1 cellular context compared by ENCODE assay signal in genomic region chr5:133387091-133387490, GRCh38.
TF ChIP-seq lines count a peak whose summit lies in the region.

No MANE protein-coding gene starts in this region.

TF ChIP-seq in HepG2, 621 proteins besides CTCF, POLR2A, EP300 and RAD21 (continued from another document):
- TF ChIP-seq ZNF639 (CRISPR knock-in tag; conservative IDR thresholded peaks at IDR 0.05) (no peak), GABPB1 (CRISPR knock-in tag; IDR thresholded peaks at IDR 0.05) (no peak), ZNF883 (CRISPR knock-in tag; IDR thresholded peaks at IDR 0.05; ENCODE audit: not compliant biosample characterization) (no peak), IRF9 (CRISPR knock-in tag; IDR thresholded peaks at IDR 0.05; ENCODE audit: borderline replicate concordance) (no peak), RBM39 (IDR thresholded peaks at IDR 0.05; ENCODE audit: low read depth, low read length, poor library complexity, severe bottlenecking) (no peak), ZNF75D (CRISPR knock-in tag; IDR thresholded peaks at IDR 0.05; ENCODE audit: borderline replicate concordance) (no peak), ZNF549 (CRISPR knock-in tag; IDR thresholded peaks at IDR 0.05) (no peak), ZBTB14 (CRISPR knock-in tag; IDR thresholded peaks at IDR 0.05) (no peak), REXO4 (CRISPR knock-in tag; IDR thresholded peaks at IDR 0.05; ENCODE audit: borderline replicate concordance) (no peak), SALL1 (CRISPR knock-in tag; IDR thresholded peaks at IDR 0.05) (no peak), POGZ (CRISPR knock-in tag; IDR thresholded peaks at IDR 0.05) (no peak), ZSCAN9 (CRISPR knock-in tag; IDR thresholded peaks at IDR 0.05; ENCODE audit: borderline replicate concordance) (no peak), ZMAT3 (CRISPR knock-in tag; conservative IDR thresholded peaks at IDR 0.05) (no peak), HCFC1 (IDR thresholded peaks at IDR 0.05; ENCODE audit: low read depth, low read length) (no peak)
TF ChIP-seq in HepG2: peak in this region for 0.
